In the genomic region with DNA sequence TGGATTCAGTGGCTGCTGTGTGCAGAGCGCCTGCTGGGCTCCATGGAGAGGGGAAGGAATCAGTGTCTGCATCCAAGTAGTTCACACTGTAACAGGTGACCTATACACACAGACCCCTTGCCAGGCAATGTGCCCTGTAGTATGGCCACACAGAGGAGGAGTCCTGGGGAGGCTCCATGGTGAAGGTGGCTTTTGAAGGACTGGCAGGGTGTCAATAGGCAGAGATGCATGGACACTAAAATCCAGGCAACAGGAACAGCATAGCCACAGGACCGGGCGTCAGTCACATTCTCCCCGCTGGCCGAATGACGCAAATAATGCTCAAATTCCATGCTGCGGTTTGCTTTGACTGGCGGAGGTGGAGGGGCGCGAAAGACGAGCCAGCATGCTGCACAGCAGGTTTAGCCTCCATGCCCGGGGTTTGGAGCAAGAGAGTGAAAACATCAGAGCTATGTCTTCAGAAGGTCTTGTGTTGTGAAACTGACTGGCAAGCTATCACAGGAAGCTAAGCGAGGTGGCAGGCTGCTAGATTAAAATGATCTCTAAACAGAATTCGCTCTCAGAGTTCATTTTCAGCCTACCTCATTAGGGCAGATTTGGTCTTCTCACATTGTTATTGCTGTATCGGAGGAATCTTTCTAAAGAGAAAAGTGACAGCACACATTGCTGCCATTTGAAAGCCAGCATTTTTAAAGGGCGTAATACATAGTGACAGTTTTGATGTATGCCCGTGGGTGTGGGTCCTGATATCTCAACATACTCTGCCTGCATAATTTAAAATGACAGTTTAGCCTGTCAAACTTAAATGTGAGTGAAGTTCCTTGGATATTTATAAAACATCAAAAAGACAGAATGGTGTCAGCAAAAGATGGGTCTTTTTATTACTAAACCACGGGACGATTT, we compare ENCODE assay signal across 8 cellular contexts. TPM values are rescaled to one million over a fixed set of nuclear protein-coding genes. Genes with fewer than 3 reads are reported as not detected.
DNase-seq lines count a peak whose midpoint lies in the region; ATAC-seq and TF ChIP-seq lines count a peak whose summit lies in the region.

No MANE protein-coding gene starts in this region.

- peaks cover 4% of the 10 kb centered on the region for H3K36me3 ChIP-seq in OCI-LY3 (replicated peaks; ENCODE audit: low read depth, low read length)

- POLR2A ChIA-PET in naive thymus-derived CD8-positive, alpha-beta T cell (lab: Charles Lee): interaction anchor here (0.6 to 2.6 kb wide), 11 partner anchors 9 to 1937 kb away, joined by 3 to 15 read pairs (median 4); partner anchors contain the start of genes CEP76, MPPE1 and VAPA

- H3K4me3 Mint-ChIP-seq in naive thymus-derived CD8-positive, alpha-beta T cell: peak overlapping the region; percentile 92 to 100 (median 100)

- H3K9ac ChIP-seq in OCI-LY3 (ENCODE audit: low read length): peak overlapping the region; percentile 72

- H3K4me2 ChIP-seq in OCI-LY3 (ENCODE audit: low read length): peak overlapping the region; percentile 95

- H3K4me3 ChIP-seq in OCI-LY3 (ENCODE audit: low read length): peak overlapping the region; percentile 94

- H3K79me2 ChIP-seq in OCI-LY3 (ENCODE audit: low read length): peaks cover 25% of the 10 kb centered on the region

- no peaks in the 10 kb centered on the region for H4K20me1 ChIP-seq in OCI-LY3 (ENCODE audit: insufficient read depth, low read length)

- H3K9me3 ChIP-seq in OCI-LY3 (ENCODE audit: insufficient read depth, low read length): no peaks in the 10 kb centered on the region

- ATAC-seq in naive thymus-derived CD8-positive, alpha-beta T cell: peak; percentile 41 to 54

- H2AFZ ChIP-seq in OCI-LY3 (ENCODE audit: low read depth, low read length): peak overlapping the region; percentile 97

- peak overlapping the region; percentile 99 to 100 (median 100) for H3K27ac Mint-ChIP-seq in naive thymus-derived CD8-positive, alpha-beta T cell

- no peaks in the 10 kb centered on the region for H3K27me3 Mint-ChIP-seq in naive thymus-derived CD8-positive, alpha-beta T cell

- H3K9me3 Mint-ChIP-seq in naive thymus-derived CD8-positive, alpha-beta T cell: no peaks in the 10 kb centered on the region

- peak; percentile 11 for DNase-seq in NK-92 treated with Interleukin-12 subunit alpha and Interleukin-12 subunit beta, amount 100 ng/mL, for 24 hours (lab: John Stamatoyannopoulos, UW)
- DNase-seq in NK-92 (lab: John Stamatoyannopoulos, UW; ENCODE audit: unreplicated experiment) (no peak), activated T-helper 1 cell treated with Interleukin-2 at 50 U/mL for 16 hours (ENCODE audit: low read depth) (peak; percentile 26), fibroblast of gingiva (ENCODE audit: low read depth) (peak; percentile 96), GM19238 (ENCODE audit: insufficient read length, low spot score) (no peak)
- peak; percentile 33 to 81 (median 64) for DNase-seq in naive thymus-derived CD8-positive, alpha-beta T cell
- DNase-seq in stimulated activated CD8-positive, alpha-beta memory T cell treated with anti-CD3 and anti-CD28 coated beads, Interleukin-7, amount 100 ng/mL, for 4 hours (ENCODE audit: low read depth in 2 of 2): peak; percentile 34 to 45

- peaks cover 1 to 6% (median 4%) of the 10 kb centered on the region in 3 donors for H3K36me3 Mint-ChIP-seq in naive thymus-derived CD8-positive, alpha-beta T cell

- peaks cover 16 to 55% (median 39%) of the 10 kb centered on the region in 4 donors for H3K4me1 Mint-ChIP-seq in naive thymus-derived CD8-positive, alpha-beta T cell

- peaks cover 17% of the 10 kb centered on the region for H3K4me1 ChIP-seq in OCI-LY3 (ENCODE audit: low read length)

- no peak overlapping the region for H3K27ac ChIP-seq in OCI-LY3 (ENCODE audit: low read length)

- no peaks in the 10 kb centered on the region; the same call in 1 of the 2 replicates for H3K27me3 ChIP-seq in OCI-LY3 (ENCODE audit: low read depth, low read length)

- TF ChIP-seq CTCF in OCI-LY3 (IDR thresholded peaks at IDR 0.05; ENCODE audit: low read depth, low read length): no peak

RNA-seq across cellular contexts. Expression of gene CHMP1B, which starts 1.1 kb away (rescaled TPM):
- 10 to 100 TPM; 52.6 to 53.4 TPM for total RNA-seq in naive thymus-derived CD8-positive, alpha-beta T cell
- polyA plus RNA-seq in naive thymus-derived CD8-positive, alpha-beta T cell: 10 to 100 TPM; 45.2 to 58.0 (median 57.3) TPM

RNA-seq across cellular contexts. Expression of gene MPPE1, which starts 58.0 kb away (rescaled TPM):
- total RNA-seq in naive thymus-derived CD8-positive, alpha-beta T cell: 10 to 100 TPM; 78.2 to 85.6 TPM
- polyA plus RNA-seq in naive thymus-derived CD8-positive, alpha-beta T cell: 10 to 100 TPM; 37.1 to 40.9 (median 37.5) TPM

Comparison
In these comparisons a context has a peak if more than half of its experiments do, and no peak if none do; other contexts are left out.
1. DNase-seq: peak in NK-92 treated with Interleukin-12 subunit alpha and Interleukin-12 subunit beta, amount 100 ng/mL, for 24 hours (single experiment), activated T-helper 1 cell treated with Interleukin-2 at 50 U/mL for 16 hours (single experiment), fibroblast of gingiva (single experiment), naive thymus-derived CD8-positive, alpha-beta T cell (10 of 10) and stimulated activated CD8-positive, alpha-beta memory T cell treated with anti-CD3 and anti-CD28 coated beads, Interleukin-7, amount 100 ng/mL, for 4 hours (2 of 2); none in NK-92 (single experiment) and GM19238 (single experiment).